Comparison of ENCODE assay signal across 17 cellular contexts in the genomic region with DNA sequence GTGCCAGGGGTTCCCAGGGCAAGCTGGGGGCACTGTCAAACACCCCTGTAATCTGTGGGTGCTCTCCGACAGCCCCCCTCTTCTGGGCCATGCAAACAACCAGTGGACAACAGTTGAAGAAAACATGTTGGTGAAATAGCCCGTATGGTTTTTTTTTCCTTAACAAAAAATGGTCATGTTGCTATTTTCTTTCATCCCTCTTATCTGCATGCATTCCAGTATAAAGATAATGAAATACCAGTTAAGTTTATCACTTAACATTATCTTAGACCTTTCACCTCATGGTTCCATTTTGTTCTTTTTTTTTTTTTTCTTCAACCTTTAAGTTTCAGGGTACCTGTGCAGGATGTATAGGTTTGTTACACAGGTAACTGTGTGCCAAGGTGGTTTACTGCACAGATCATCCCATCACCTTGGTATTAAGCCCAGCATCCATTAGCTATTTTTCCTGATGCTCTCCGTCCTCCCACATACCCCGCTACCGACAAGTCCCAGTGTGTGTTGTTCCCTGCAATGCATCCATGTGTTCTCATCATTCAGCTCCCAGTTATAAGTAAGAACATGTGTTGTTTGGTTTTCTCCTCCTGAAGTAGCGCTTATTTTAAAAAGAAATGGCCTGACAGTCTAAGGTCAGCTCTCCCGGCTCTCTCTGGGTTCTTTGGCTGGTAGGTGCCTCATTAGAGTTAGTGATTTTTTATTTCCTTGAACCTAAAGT.
"Had no signal": no experiment of that assay in that cellular context is flagged by ENCODE, and none has a peak within 500 bp of the region (broad histone marks: within the 10 kb centered on the region; RNA-seq: fewer than 3 reads in every experiment).

No MANE protein-coding gene starts in this region.

- H3K36me3 ChIP-seq: ovary had no signal

- H3K27me3 ChIP-seq: body of pancreas, gastrocnemius medialis, ovary, spleen, upper lobe of right lung had no signal

- H3K4me1 Mint-ChIP-seq: activated naive CD4-positive, alpha-beta T cell treated with anti-CD3 and anti-CD28 coated beads, Interleukin-2, amount 10 ng/mL, durations not matched to agents 7 days and 5 days; central memory CD8-positive, alpha-beta T cell; stimulated activated naive CD8-positive, alpha-beta T cell treated with anti-CD3 and anti-CD28 coated beads, Interleukin-15, amount 100 ng/mL, for 72 hours had no signal

- H3K9me3 Mint-ChIP-seq: activated naive CD4-positive, alpha-beta T cell treated with anti-CD3 and anti-CD28 coated beads, Interleukin-2, amount 10 ng/mL, durations not matched to agents 7 days and 5 days; activated T-helper 2 cell treated with anti-CD3 and anti-CD28 coated beads, Interferon-gamma antibody, Interleukin-2, Interleukin-4, amounts not matched to agents 10 μg/mL and 5 μg/mL and 100 μg/mL, durations not matched to agents 14 hours and 24 hours and 36 hours; central memory CD8-positive, alpha-beta T cell; neural crest cell; stimulated activated naive CD8-positive, alpha-beta T cell treated with anti-CD3 and anti-CD28 coated beads, Interleukin-15, amount 100 ng/mL, for 72 hours had no signal

- H3K9me3 ChIP-seq: body of pancreas, gastrocnemius medialis, ovary, spleen, upper lobe of right lung had no signal

- H3K27me3 Mint-ChIP-seq: activated naive CD4-positive, alpha-beta T cell treated with anti-CD3 and anti-CD28 coated beads, Interleukin-2, amount 10 ng/mL, durations not matched to agents 7 days and 5 days had no signal

- H3K4me3 Mint-ChIP-seq: activated naive CD4-positive, alpha-beta T cell treated with anti-CD3 and anti-CD28 coated beads, Interleukin-2, amount 10 ng/mL, durations not matched to agents 7 days and 5 days; central memory CD8-positive, alpha-beta T cell; neural crest cell; stimulated activated naive CD8-positive, alpha-beta T cell treated with anti-CD3 and anti-CD28 coated beads, Interleukin-15, amount 100 ng/mL, for 72 hours had no signal

- H3K27ac Mint-ChIP-seq: activated naive CD4-positive, alpha-beta T cell treated with anti-CD3 and anti-CD28 coated beads, Interleukin-2, amount 10 ng/mL, durations not matched to agents 7 days and 5 days; activated T-helper 2 cell treated with anti-CD3 and anti-CD28 coated beads, Interferon-gamma antibody, Interleukin-2, Interleukin-4, amounts not matched to agents 10 μg/mL and 5 μg/mL and 100 μg/mL, durations not matched to agents 14 hours and 24 hours and 36 hours; stimulated activated naive CD8-positive, alpha-beta T cell treated with anti-CD3 and anti-CD28 coated beads, Interleukin-15, amount 100 ng/mL, for 72 hours had no signal

- H3K4me3 ChIP-seq: body of pancreas, coronary artery, gastrocnemius medialis, ovary, spleen, upper lobe of right lung had no signal

- H3K4me1 ChIP-seq: body of pancreas had no signal

- H3K36me3 Mint-ChIP-seq: activated naive CD4-positive, alpha-beta T cell treated with anti-CD3 and anti-CD28 coated beads, Interleukin-2, amount 10 ng/mL, durations not matched to agents 7 days and 5 days had no signal

- DNase-seq: activated CD4-positive, alpha-beta T cell treated with anti-CD3 and anti-CD28 coated beads, Interleukin-2, amount 50 U/mL, for 1 hour; activated naive CD4-positive, alpha-beta T cell treated with anti-CD3 and anti-CD28 coated beads, Interleukin-2, amount 10 ng/mL, durations not matched to agents 7 days and 5 days; activated T-cell treated with anti-CD3 and anti-CD28 coated beads for 4 hours; body of pancreas; effector CD4-positive, alpha-beta T cell; gastrocnemius medialis; left ventricle myocardium superior; spleen; stimulated activated naive CD8-positive, alpha-beta T cell treated with anti-CD3 and anti-CD28 coated beads, Interleukin-15, amount 100 ng/mL, for 72 hours; T-helper 1 cell; T1000; upper lobe of right lung had no signal

- H3K27ac ChIP-seq: ovary, upper lobe of right lung had no signal
